ENCODE assay signal across 14 cellular contexts in genomic region chr7:44278451-44279161, GRCh38. TPM values are rescaled to one million over a fixed set of nuclear protein-coding genes. Genes with fewer than 3 reads are reported as not detected.
A peak's percentile ranks its signal among the peaks of the same experiment; 100 is the strongest.
DNase-seq lines count a peak whose midpoint lies in the region; ATAC-seq and TF ChIP-seq lines count a peak whose summit lies in the region.
"Had no signal": no experiment of that assay in that cellular context is flagged by ENCODE, and none has a peak within 500 bp of the region (broad histone marks: within the 10 kb centered on the region; RNA-seq: fewer than 3 reads in every experiment).

No MANE protein-coding gene starts in this region.

- H3K36me3 ChIP-seq in adipocyte (ENCODE audit: control insufficient read depth, insufficient read depth, low read length, severe bottlenecking) (no peaks in the 10 kb centered on the region), spleen (no peaks in the 10 kb centered on the region), stomach (no peaks in the 10 kb centered on the region)
- H3K36me3 ChIP-seq: breast epithelium had no signal

- H3K4me1 Mint-ChIP-seq in activated T-cell treated with anti-CD3 and anti-CD28 coated beads, Interleukin-2, amount 50 U/mL, for 4 hours (ENCODE audit: low read depth), result no peaks in the 10 kb centered on the region
- H3K4me1 Mint-ChIP-seq: activated B cell treated with CpG ODN at 0.5 μM for 24 hours had no signal

- H3K27ac ChIP-seq in spleen (no peak overlapping the region), stomach (no peak overlapping the region)
- H3K27ac ChIP-seq: breast epithelium, hepatocyte had no signal

- H3K9me3 Mint-ChIP-seq in activated T-cell treated with anti-CD3 and anti-CD28 coated beads, Interleukin-2, amount 50 U/mL, for 4 hours, result no peaks in the 10 kb centered on the region
- H3K9me3 Mint-ChIP-seq: activated B cell treated with CpG ODN at 0.5 μM for 24 hours had no signal

- H3K9me3 ChIP-seq in adipocyte (ENCODE audit: control insufficient read depth, low read length) (no peaks in the 10 kb centered on the region), spleen (no peaks in the 10 kb centered on the region), stomach (no peaks in the 10 kb centered on the region)
- H3K9me3 ChIP-seq: breast epithelium had no signal

- no peak overlapping the region for H3K9ac ChIP-seq in adipocyte (ENCODE audit: low read length)

- no peaks in the 10 kb centered on the region for H3K36me3 Mint-ChIP-seq in activated T-cell treated with anti-CD3 and anti-CD28 coated beads, Interleukin-2, amount 50 U/mL, for 4 hours (ENCODE audit: insufficient read depth)

- intact Hi-C loops in left ventricle myocardium superior (cut with micrococcal nuclease) (no loop called here), spleen (cut with DNase I; ENCODE audit: low total_unique reads) (no loop called here), stomach (cut with DNase I; ENCODE audit: low total_unique reads) (no loop called here)

- WGBS in spleen, 5 donors, result 64 to 83% (median 78%) methylated on average over 8 to 9 of the region's 9 CpGs
- WGBS in stomach, 5 donors, result 77 to 83% (median 81%) methylated on average over 8 to 9 of the region's 9 CpGs

- no peak for ATAC-seq in activated T-cell treated with anti-CD3 and anti-CD28 coated beads, Interleukin-2, amount 50 U/mL, for 4 hours
- ATAC-seq in left ventricle myocardium superior (no peak), HG02588 (IDR thresholded peaks at IDR 0.05; ENCODE audit: unreplicated experiment) (no peak)
- ATAC-seq: HCT116 had no signal

- no peak for TF ChIP-seq EP300 in stomach (IDR thresholded peaks at IDR 0.05)

- no peak overlapping the region for H3K4me3 Mint-ChIP-seq in activated T-cell treated with anti-CD3 and anti-CD28 coated beads, Interleukin-2, amount 50 U/mL, for 4 hours
- H3K4me3 Mint-ChIP-seq: activated B cell treated with CpG ODN at 0.5 μM for 24 hours had no signal

- H3K4me1 ChIP-seq in adipocyte (ENCODE audit: control insufficient read depth, insufficient read depth, low read length) (no peaks in the 10 kb centered on the region), spleen (no peaks in the 10 kb centered on the region), stomach (no peaks in the 10 kb centered on the region)
- H3K4me1 ChIP-seq: breast epithelium had no signal

- H3K4me3 ChIP-seq in adipocyte (ENCODE audit: low read length) (no peak overlapping the region), spleen (no peak overlapping the region), stomach (no peak overlapping the region)
- H3K4me3 ChIP-seq: breast epithelium, hepatocyte had no signal

- peaks cover 18% of the 10 kb centered on the region for H3K27me3 ChIP-seq in adipocyte (replicated peaks; ENCODE audit: control insufficient read depth, insufficient read depth, low read length)
- peaks cover 0 to 13% (median 0%) of the 10 kb centered on the region in 7 donors for H3K27me3 ChIP-seq in spleen (replicated peaks in 1 of 7)
- peaks cover 0 to 27% (median 8%) of the 10 kb centered on the region in 3 donors for H3K27me3 ChIP-seq in stomach
- H3K27me3 ChIP-seq: breast epithelium, hepatocyte had no signal

- DNase-seq in activated T-cell treated with anti-CD3 and anti-CD28 coated beads, Interleukin-2, amount 50 U/mL, for 4 hours, result peak; percentile 3
- DNase-seq in activated T-cell treated with anti-CD3 and anti-CD28 coated beads for 4 hours, result no peak
- peak; percentile 26 for DNase-seq in adipocyte (ENCODE audit: low read depth)
- DNase-seq in left ventricle myocardium superior, result peak; percentile 9
- DNase-seq in spleen, result peak; percentile 66
- DNase-seq in NCI-H2081 (lab: John Stamatoyannopoulos, UW), result no peak
- no peak for DNase-seq in stomach
- DNase-seq: activated B cell treated with CpG ODN at 0.5 μM for 24 hours, NCI-H1436 treated with DMSO at 0.1 percent for 48 hours, NCI-H510A treated with DMSO at 0.1 percent for 48 hours had no signal

- H3K27me3 Mint-ChIP-seq in activated T-cell treated with anti-CD3 and anti-CD28 coated beads, Interleukin-2, amount 50 U/mL, for 4 hours (ENCODE audit: low read depth), result peaks cover 2% of the 10 kb centered on the region

- no peak for TF ChIP-seq CTCF in spleen (IDR thresholded peaks at IDR 0.05 in 8 of 11, conservative IDR thresholded peaks at IDR 0.05 in 3 of 11)
- no peak for TF ChIP-seq CTCF in stomach (IDR thresholded peaks at IDR 0.05)

- TF ChIP-seq POLR2A in spleen (IDR thresholded peaks at IDR 0.05), result no peak
- no peak for TF ChIP-seq POLR2A in stomach (IDR thresholded peaks at IDR 0.05)

RNA-seq across cellular contexts. Expression of gene CAMK2B, which starts 46.8 kb away (rescaled TPM):
- total RNA-seq in activated T-cell treated with anti-CD3 and anti-CD28 coated beads, Interleukin-2, amount 50 U/mL, for 4 hours, result 1 to 10 TPM in 2 of 3 donors, under 1 TPM in 1; 0.33 to 1.8 (median 1.6) TPM
- total RNA-seq in left ventricle myocardium superior (98.4 TPM), spleen (1 to 10 TPM in 1 of 7 donors, under 1 TPM in 4, not detected in 2; 0.20 to 2.9 (median 0.29) TPM), stomach (1 to 10 TPM in 2 of 5 donors, under 1 TPM in 1, not detected in 2; 0.92 to 7.6 (median 4.6) TPM)
- polyA plus RNA-seq in spleen (1 to 10 TPM in 1 of 3 donors, under 1 TPM in 2; 0.57 to 1.1 (median 0.65) TPM), stomach (10 to 100 TPM in 1 of 3 donors, 1 to 10 TPM in 2; 2.9 to 28.4 (median 6.2) TPM)

Comparison
In these comparisons a context has a peak if more than half of its experiments do, and no peak if none do; other contexts are left out.
1. DNase-seq: peak in activated T-cell treated with anti-CD3 and anti-CD28 coated beads, Interleukin-2, amount 50 U/mL, for 4 hours (single experiment), adipocyte (single experiment), left ventricle myocardium superior (single experiment) and spleen (single experiment); none in activated T-cell treated with anti-CD3 and anti-CD28 coated beads for 4 hours (single experiment), NCI-H2081 (0 of 2) and stomach (single experiment).
2. RNA of gene CAMK2B, which starts 46.8 kb away (total RNA-seq): 98.4 TPM in left ventricle myocardium superior (single experiment); 0.33 to 1.8 TPM in activated T-cell treated with anti-CD3 and anti-CD28 coated beads, Interleukin-2, amount 50 U/mL, for 4 hours, 0.92 to 7.6 TPM in stomach and 0.20 to 2.9 TPM in spleen; every median in the first group is over 10 times any median in the second.